ENCODE assay signal across 8 cellular contexts in the genomic region with DNA sequence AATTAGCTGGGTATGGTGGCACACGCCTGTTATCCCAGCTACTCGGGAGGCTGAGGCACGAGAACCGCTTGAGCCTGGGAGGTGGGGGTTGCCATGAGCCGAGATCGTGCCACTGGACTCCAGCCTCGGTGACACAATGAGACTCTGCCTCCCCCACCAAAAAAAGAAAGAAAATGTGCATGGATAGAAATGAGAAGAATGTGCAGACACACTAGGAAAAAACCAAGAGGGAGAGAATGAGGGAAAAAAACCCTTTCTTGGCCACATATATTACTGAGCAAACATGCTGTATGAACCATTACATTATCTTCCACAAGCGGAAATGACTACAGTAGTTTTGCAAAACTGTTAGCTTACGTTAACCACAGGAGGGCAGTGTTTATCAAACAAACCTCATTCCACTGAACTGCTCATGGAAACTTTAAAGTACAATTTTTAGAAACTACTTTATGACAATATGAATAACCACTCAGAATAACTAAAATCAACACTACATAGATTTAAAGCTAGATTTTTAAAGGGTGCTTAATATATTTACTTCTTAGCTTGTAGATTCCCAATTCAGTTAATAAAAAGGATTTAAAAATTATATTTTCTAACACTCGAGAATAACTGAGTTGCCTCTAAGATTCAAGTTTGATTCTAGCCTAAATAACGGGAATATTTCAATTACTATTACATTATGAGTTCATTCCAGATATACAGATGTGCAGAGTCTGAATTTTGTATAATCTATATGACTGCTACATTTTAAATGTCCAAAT. TPM values are rescaled to one million over a fixed set of nuclear protein-coding genes. Genes with fewer than 3 reads are reported as not detected.
DNase-seq lines count a peak whose midpoint lies in the region; ATAC-seq and TF ChIP-seq lines count a peak whose summit lies in the region.

No MANE protein-coding gene starts in this region.

- H3K4me1 Mint-ChIP-seq in GM23338 = peaks cover 19% of the 10 kb centered on the region
- peaks cover 35% of the 10 kb centered on the region for H3K4me1 Mint-ChIP-seq in T-helper 17 cell

- H3F3A ChIP-seq in GM23338 (replicated peaks; ENCODE audit: low read depth) (no peaks in the 10 kb centered on the region), Loucy (ENCODE audit: low read depth) (no peaks in the 10 kb centered on the region; the same call in 1 of the 2 replicates)

- H3K36me3 ChIP-seq in GM23338 (ENCODE audit: insufficient read depth) = no peaks in the 10 kb centered on the region
- H3K36me3 ChIP-seq in Loucy (ENCODE audit: insufficient read depth, low read length) = no peaks in the 10 kb centered on the region
- no peaks in the 10 kb centered on the region for H3K36me3 ChIP-seq in colonic mucosa
- peaks cover 0 to 3% of the 10 kb centered on the region in 2 donors for H3K36me3 ChIP-seq in lung (ENCODE audit: control insufficient read depth in 2 of 2, insufficient read depth in 2 of 2, low read length in 2 of 2)

- H3K27me3 ChIP-seq in GM23338 (ENCODE audit: insufficient read depth) = no peaks in the 10 kb centered on the region
- H3K27me3 ChIP-seq in Loucy (ENCODE audit: insufficient read depth, low read length, poor library complexity, severe bottlenecking) = no peaks in the 10 kb centered on the region
- no peaks in the 10 kb centered on the region for H3K27me3 ChIP-seq in colonic mucosa
- no peaks in the 10 kb centered on the region for H3K27me3 ChIP-seq in lung (ENCODE audit: control insufficient read depth, insufficient read depth)

- H3K27me3 Mint-ChIP-seq in GM23338 (ENCODE audit: insufficient read depth, low read depth, poor library complexity) (no peaks in the 10 kb centered on the region), T-helper 17 cell (no peaks in the 10 kb centered on the region)

- no peak overlapping the region for H3K4me2 ChIP-seq in GM23338
- peak overlapping the region; percentile 73 for H3K4me2 ChIP-seq in Loucy (ENCODE audit: low read depth, low read length, poor library complexity, severe bottlenecking)

- H2AFZ ChIP-seq in GM23338 (no peak overlapping the region), Loucy (ENCODE audit: low read length) (no peak overlapping the region)

- peak; percentile 16 to 45 for DNase-seq in SHP77 (lab: John Stamatoyannopoulos, UW)
- no peak for DNase-seq in SHP77 treated with DMSO at 0.1 percent for 48 hours (lab: John Stamatoyannopoulos, UW)
- DNase-seq in GM23338 (ENCODE audit: low spot score) = peak; percentile 77
- no peak for DNase-seq in T-helper 17 cell
- DNase-seq in colonic mucosa = peak; percentile 29
- no peak for DNase-seq in lung (ENCODE audit: low spot score)
- DNase-seq in stromal cell of bone marrow (ENCODE audit: low read depth) = peak; percentile 85

- H3K27ac ChIP-seq in GM23338 (ENCODE audit: low read depth) = 0 out of 2 replicates have a peak overlapping the region, but pooled peaks have one; percentile 2
- H3K27ac ChIP-seq in colonic mucosa = no peak overlapping the region
- no peak overlapping the region for H3K27ac ChIP-seq in lung (ENCODE audit: low read depth in 1 of 2, low read length in 1 of 2)

- peaks cover 10% of the 10 kb centered on the region for H4K20me1 ChIP-seq in GM23338 (replicated peaks; ENCODE audit: insufficient read depth)
- H4K20me1 ChIP-seq in Loucy (ENCODE audit: insufficient read depth, low read length, poor library complexity, severe bottlenecking) = peaks cover 6% of the 10 kb centered on the region

- peak; percentile 83 for ATAC-seq in GM23338
- ATAC-seq in T-helper 17 cell = peak; percentile 95
- peak; percentile 92 for ATAC-seq in lung (ENCODE audit: insufficient read depth, low FRiP score)

- H3K9me3 Mint-ChIP-seq in GM23338 = no peaks in the 10 kb centered on the region

- H3K4me1 ChIP-seq in GM23338 (ENCODE audit: insufficient read depth) (peaks cover 11% of the 10 kb centered on the region), Loucy (ENCODE audit: insufficient read depth, low read length, poor library complexity, severe bottlenecking) (peaks cover 32% of the 10 kb centered on the region), colonic mucosa (no peaks in the 10 kb centered on the region), lung (ENCODE audit: control insufficient read depth in 2 of 2, insufficient read depth in 2 of 2, low read length in 2 of 2) (peaks cover under 1 to 2% of the 10 kb centered on the region in 2 donors)

- intact Hi-C loops in colonic mucosa (cut with DNase I) = loop anchor here (10.0 kb wide), 1 partner anchor 293 kb away; no protein-coding TSS in a partner anchor

- H3K9ac ChIP-seq in Loucy (ENCODE audit: low read depth, low read length, poor library complexity, severe bottlenecking) = peak overlapping the region; percentile 39
- H3K9ac ChIP-seq in colonic mucosa (ENCODE audit: low read depth in 2 of 2, low read length in 2 of 2) = peak overlapping the region in 1 of 2 donors; percentile 12

- H3K4me3 ChIP-seq in GM23338 (no peak overlapping the region), Loucy (ENCODE audit: low read length, poor library complexity, severe bottlenecking) (peak overlapping the region; percentile 50), colonic mucosa (no peak overlapping the region), lung (no peak overlapping the region)

- H3K79me2 ChIP-seq in GM23338 (replicated peaks; ENCODE audit: insufficient read depth) (peaks cover 84% of the 10 kb centered on the region), Loucy (ENCODE audit: insufficient read depth, low read length) (peaks cover 75% of the 10 kb centered on the region)

- H3K9me2 ChIP-seq in GM23338 (ENCODE audit: insufficient read depth) (no peaks in the 10 kb centered on the region), Loucy (replicated peaks; ENCODE audit: low read depth, low read length) (no peaks in the 10 kb centered on the region)

- TF ChIP-seq CTCF in GM23338 (conservative IDR thresholded peaks at IDR 0.05; ENCODE audit: low read depth in 2 of 2) = peak; percentile 74 to 86
- TF ChIP-seq CTCF in Loucy (conservative IDR thresholded peaks at IDR 0.05; ENCODE audit: low read length) = peak; percentile 76
- TF ChIP-seq CTCF in colonic mucosa (IDR thresholded peaks at IDR 0.05) = peak; percentile 67
- peak; percentile 52 for TF ChIP-seq CTCF in lung (IDR thresholded peaks at IDR 0.05; ENCODE audit: control extremely low read depth, extremely low read depth)

- H3K4me3 Mint-ChIP-seq in GM23338 (no peak overlapping the region), T-helper 17 cell (peak overlapping the region; percentile 75)

- no peaks in the 10 kb centered on the region for H3K9me3 ChIP-seq in Loucy (ENCODE audit: insufficient read depth, low read depth, low read length)
- no peaks in the 10 kb centered on the region for H3K9me3 ChIP-seq in T-helper 17 cell (ENCODE audit: control insufficient read depth, low read length, poor library complexity, severe bottlenecking)
- H3K9me3 ChIP-seq in colonic mucosa = no peaks in the 10 kb centered on the region
- no peaks in the 10 kb centered on the region for H3K9me3 ChIP-seq in lung (ENCODE audit: control insufficient read depth in 2 of 2, insufficient read depth in 1 of 2, low read length in 1 of 2)

- 30% methylated on average over 11 of the region's 11 CpGs for WGBS in lung, 2 donors

- H3K27ac Mint-ChIP-seq in GM23338 = peak overlapping the region; percentile 78
- H3K27ac Mint-ChIP-seq in T-helper 17 cell = peak overlapping the region; percentile 89

- no peaks in the 10 kb centered on the region; the same call in 2 of the 3 replicates for H3K36me3 Mint-ChIP-seq in GM23338 (ENCODE audit: low read depth)
- no peaks in the 10 kb centered on the region for H3K36me3 Mint-ChIP-seq in T-helper 17 cell (ENCODE audit: low read depth)

TF ChIP-seq in GM23338, 12 proteins besides CTCF, POLR2A, EP300 and RAD21:
- no peak for TF ChIP-seq JUNB (IDR thresholded peaks at IDR 0.05; ENCODE audit: unreplicated experiment)
- TF ChIP-seq NANOG (IDR thresholded peaks at IDR 0.05; ENCODE audit: borderline replicate concordance) = no peak
- TF ChIP-seq ZNF331 (CRISPR knock-in tag; IDR thresholded peaks at IDR 0.05; ENCODE audit: low read depth) = no peak
- TF ChIP-seq, protein P1, sequence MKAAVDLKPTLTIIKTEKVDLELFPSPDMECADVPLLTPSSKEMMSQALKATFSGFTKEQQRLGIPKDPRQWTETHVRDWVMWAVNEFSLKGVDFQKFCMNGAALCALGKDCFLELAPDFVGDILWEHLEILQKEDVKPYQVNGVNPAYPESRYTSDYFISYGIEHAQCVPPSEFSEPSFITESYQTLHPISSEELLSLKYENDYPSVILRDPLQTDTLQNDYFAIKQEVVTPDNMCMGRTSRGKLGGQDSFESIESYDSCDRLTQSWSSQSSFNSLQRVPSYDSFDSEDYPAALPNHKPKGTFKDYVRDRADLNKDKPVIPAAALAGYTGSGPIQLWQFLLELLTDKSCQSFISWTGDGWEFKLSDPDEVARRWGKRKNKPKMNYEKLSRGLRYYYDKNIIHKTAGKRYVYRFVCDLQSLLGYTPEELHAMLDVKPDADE (IDR thresholded peaks at IDR 0.05) = no peak
- no peak for TF ChIP-seq STAT1 (IDR thresholded peaks at IDR 0.05; ENCODE audit: unreplicated experiment)
- TF ChIP-seq EZH2phosphoT487 (IDR thresholded peaks at IDR 0.05; ENCODE audit: unreplicated experiment) = no peak
- TF ChIP-seq ZNF114 (CRISPR knock-in tag; IDR thresholded peaks at IDR 0.05) = no peak

RNA-seq across cellular contexts. Expression of gene ASXL2, which starts 26.4 kb away (rescaled TPM):
- total RNA-seq in GM23338 (2014; rRNA removed; shearing (Covaris generic)) = 21.8 and 22.4 TPM in 2 replicates
- polyA plus RNA-seq in GM23338 (2016; fragmentation: Nextera tagmentation; extraction: Ambion mirVana) = 6.6 and 7.0 TPM in 2 replicates
- total RNA-seq in T-helper 17 cell = 10 to 100 TPM; 33.7 to 33.9 TPM
- total RNA-seq in colonic mucosa = 10 to 100 TPM; 28.6 to 32.7 TPM
- 10 to 100 TPM; 18.4 to 29.0 TPM for total RNA-seq in lung
- polyA plus RNA-seq in lung = 1 to 10 TPM; 2.4 to 6.2 TPM

Comparison
In these comparisons a context has a peak if more than half of its experiments do, and no peak if none do; other contexts are left out.
1. DNase-seq: peak in SHP77 (2 of 2), GM23338 (single experiment), colonic mucosa (single experiment) and stromal cell of bone marrow (single experiment); none in SHP77 treated with DMSO at 0.1 percent for 48 hours (single experiment), T-helper 17 cell (0 of 3) and lung (single experiment).
2. Peak in every context shown above with its lines, with median percentiles within 50 percentile points of each other: ATAC-seq and CTCF ChIP-seq.